Comparison of ENCODE assay signal across 17 cellular contexts in the genomic region with DNA sequence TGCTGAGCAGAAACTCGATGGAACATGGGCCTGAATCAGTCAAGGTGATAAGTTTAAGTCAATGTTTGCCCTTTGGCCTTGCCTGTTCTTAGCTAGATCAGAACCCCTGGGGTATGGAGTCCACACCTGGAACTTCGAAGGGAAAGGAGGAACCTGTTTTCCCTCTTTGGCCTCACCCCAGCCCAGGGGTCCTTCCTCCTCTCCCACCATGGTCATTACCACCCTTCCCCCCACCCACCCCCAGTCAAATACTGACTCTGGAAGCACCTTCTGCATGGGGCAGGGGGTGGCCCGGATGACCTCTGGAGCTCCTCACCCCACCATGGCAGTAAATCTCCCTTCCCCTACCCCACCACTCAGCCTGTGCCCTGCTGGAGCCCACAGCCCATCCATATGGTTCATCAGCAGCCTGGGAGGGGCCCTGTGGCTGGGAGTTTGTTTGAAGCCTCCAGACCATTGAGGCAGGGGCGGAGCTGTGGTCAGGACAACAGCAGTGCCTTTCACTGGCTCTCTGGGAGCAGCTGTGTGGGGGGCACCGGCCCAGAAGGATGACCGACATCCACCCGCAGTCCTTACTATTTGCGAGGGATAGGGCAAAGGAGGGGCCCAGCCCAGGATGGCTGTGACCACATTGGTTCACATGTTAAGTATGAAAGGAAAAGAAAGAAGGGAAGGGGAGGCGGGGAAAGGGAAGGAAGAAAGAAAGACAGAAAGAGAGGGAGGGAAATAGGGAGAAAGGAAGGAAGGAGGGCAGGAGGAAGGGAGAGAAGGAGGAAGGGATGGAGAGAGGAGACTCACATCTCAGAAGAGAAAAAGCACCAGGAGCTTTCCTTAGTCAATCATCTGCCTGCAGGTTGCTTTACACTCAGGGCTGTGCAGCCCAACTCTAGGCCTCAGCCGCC.
DNase-seq lines count a peak whose midpoint lies in the region; ATAC-seq and TF ChIP-seq lines count a peak whose summit lies in the region.
"Had no signal": no experiment of that assay in that cellular context is flagged by ENCODE, and none has a peak within 500 bp of the region (broad histone marks: within the 10 kb centered on the region; RNA-seq: fewer than 3 reads in every experiment).

No MANE protein-coding gene starts in this region.

- WGBS in thyroid gland, 2 donors: 81 to 86% methylated on average over 10 of the region's 10 CpGs

- no peak for DNase-seq in T-helper 2 cell treated with Interferon-gamma antibody and Interleukin-4, amounts not matched to agents 5 μg/mL and 100 μg/mL, for 36 hours (ENCODE audit: low spot score)
- no peak for DNase-seq in T-helper 2 cell
- DNase-seq in central memory CD8-positive, alpha-beta T cell (ENCODE audit: low spot score in 2 of 2): no peak
- DNase-seq in memory B cell (ENCODE audit: low spot score in 2 of 2): no peak
- DNase-seq in stimulated activated effector memory CD8-positive, alpha-beta T cell treated with anti-CD3 and anti-CD28 coated beads, Interleukin-12 subunit alpha, Interleukin-12 subunit beta, amount 100 ng/mL, for 72 hours (ENCODE audit: low spot score in 2 of 2): no peak
- no peak for DNase-seq in thyroid gland
- no peak for DNase-seq in SHP77 (lab: John Stamatoyannopoulos, UW)
- DNase-seq: 8988T; activated gamma-delta T cell treated with Interleukin-2 at 50 U/mL for 16 hours; CD4-positive, alpha-beta memory T cell; mesendoderm; NCI-H1436; SW 1271 had no signal

- H3K4me3 Mint-ChIP-seq in T-helper 2 cell treated with Interferon-gamma antibody and Interleukin-4, amounts not matched to agents 5 μg/mL and 100 μg/mL, for 36 hours: no peak overlapping the region
- H3K4me3 Mint-ChIP-seq in central memory CD8-positive, alpha-beta T cell: no peak overlapping the region
- H3K4me3 Mint-ChIP-seq in memory B cell: no peak overlapping the region
- H3K4me3 Mint-ChIP-seq in stimulated activated effector memory CD8-positive, alpha-beta T cell treated with anti-CD3 and anti-CD28 coated beads, Interleukin-12 subunit alpha, Interleukin-12 subunit beta, amount 100 ng/mL, for 72 hours: no peak overlapping the region
- H3K4me3 Mint-ChIP-seq: CD4-positive, alpha-beta memory T cell had no signal

- no peak overlapping the region for H3K4me3 ChIP-seq in thyroid gland (replicated peaks in 1 of 3)
- H3K4me3 ChIP-seq: breast epithelium, HAP-1, ovary had no signal

- H3K36me3 ChIP-seq in thyroid gland: no peaks in the 10 kb centered on the region
- H3K36me3 ChIP-seq: breast epithelium, HAP-1, ovary had no signal

- no peaks in the 10 kb centered on the region for H3K27me3 Mint-ChIP-seq in T-helper 2 cell treated with Interferon-gamma antibody and Interleukin-4, amounts not matched to agents 5 μg/mL and 100 μg/mL, for 36 hours (ENCODE audit: low read depth)
- no peaks in the 10 kb centered on the region for H3K27me3 Mint-ChIP-seq in central memory CD8-positive, alpha-beta T cell
- no peaks in the 10 kb centered on the region for H3K27me3 Mint-ChIP-seq in memory B cell
- H3K27me3 Mint-ChIP-seq: CD4-positive, alpha-beta memory T cell had no signal

- no peak for TF ChIP-seq POLR2A in thyroid gland (IDR thresholded peaks at IDR 0.05)

- no peaks in the 10 kb centered on the region for H3K9me3 ChIP-seq in thyroid gland
- H3K9me3 ChIP-seq: breast epithelium, HAP-1, ovary had no signal

- peak overlapping the region; percentile 34 for H3K27ac Mint-ChIP-seq in T-helper 2 cell treated with Interferon-gamma antibody and Interleukin-4, amounts not matched to agents 5 μg/mL and 100 μg/mL, for 36 hours
- H3K27ac Mint-ChIP-seq in central memory CD8-positive, alpha-beta T cell (ENCODE audit: low read depth): peak overlapping the region; percentile 75
- H3K27ac Mint-ChIP-seq in memory B cell: peak overlapping the region; percentile 6
- peak overlapping the region; percentile 86 for H3K27ac Mint-ChIP-seq in stimulated activated effector memory CD8-positive, alpha-beta T cell treated with anti-CD3 and anti-CD28 coated beads, Interleukin-12 subunit alpha, Interleukin-12 subunit beta, amount 100 ng/mL, for 72 hours

- intact Hi-C loops in thyroid gland (cut with DNase I): no loop called here

- H3K9me3 Mint-ChIP-seq in T-helper 2 cell treated with Interferon-gamma antibody and Interleukin-4, amounts not matched to agents 5 μg/mL and 100 μg/mL, for 36 hours: peaks cover 4% of the 10 kb centered on the region
- H3K9me3 Mint-ChIP-seq in central memory CD8-positive, alpha-beta T cell: no peaks in the 10 kb centered on the region
- H3K9me3 Mint-ChIP-seq in memory B cell: no peaks in the 10 kb centered on the region
- no peaks in the 10 kb centered on the region for H3K9me3 Mint-ChIP-seq in stimulated activated effector memory CD8-positive, alpha-beta T cell treated with anti-CD3 and anti-CD28 coated beads, Interleukin-12 subunit alpha, Interleukin-12 subunit beta, amount 100 ng/mL, for 72 hours
- H3K9me3 Mint-ChIP-seq: CD4-positive, alpha-beta memory T cell had no signal

- no peaks in the 10 kb centered on the region for H3K27me3 ChIP-seq in thyroid gland
- H3K27me3 ChIP-seq: breast epithelium, ovary had no signal

- peaks cover 35 to 56% of the 10 kb centered on the region in 2 donors for H3K4me1 ChIP-seq in thyroid gland
- H3K4me1 ChIP-seq: HAP-1 had no signal

- H3K27ac ChIP-seq in thyroid gland: peak overlapping the region in 1 of 3 donors; percentile 57
- H3K27ac ChIP-seq: breast epithelium, ovary had no signal

- no peak for TF ChIP-seq CTCF in thyroid gland (IDR thresholded peaks at IDR 0.05)

- peaks cover 8% of the 10 kb centered on the region for H3K4me1 Mint-ChIP-seq in T-helper 2 cell treated with Interferon-gamma antibody and Interleukin-4, amounts not matched to agents 5 μg/mL and 100 μg/mL, for 36 hours (ENCODE audit: low read depth)
- peaks cover 34% of the 10 kb centered on the region for H3K4me1 Mint-ChIP-seq in central memory CD8-positive, alpha-beta T cell
- H3K4me1 Mint-ChIP-seq in memory B cell: peaks cover 37% of the 10 kb centered on the region
- peaks cover 51% of the 10 kb centered on the region for H3K4me1 Mint-ChIP-seq in stimulated activated effector memory CD8-positive, alpha-beta T cell treated with anti-CD3 and anti-CD28 coated beads, Interleukin-12 subunit alpha, Interleukin-12 subunit beta, amount 100 ng/mL, for 72 hours

- no peak for ATAC-seq in central memory CD8-positive, alpha-beta T cell (replicated peaks; ENCODE audit: extremely low read depth, poor library complexity, severe bottlenecking)
- ATAC-seq in memory B cell (ENCODE audit: low read depth) (no peak), HG03378 (IDR thresholded peaks at IDR 0.05; ENCODE audit: unreplicated experiment) (no peak)
- ATAC-seq in stimulated activated effector memory CD8-positive, alpha-beta T cell treated with anti-CD3 and anti-CD28 coated beads, Interleukin-12 subunit alpha, Interleukin-12 subunit beta, amount 100 ng/mL, for 72 hours: no peak

- no peaks in the 10 kb centered on the region for H3K36me3 Mint-ChIP-seq in T-helper 2 cell treated with Interferon-gamma antibody and Interleukin-4, amounts not matched to agents 5 μg/mL and 100 μg/mL, for 36 hours (ENCODE audit: low read depth)
- H3K36me3 Mint-ChIP-seq in central memory CD8-positive, alpha-beta T cell (ENCODE audit: insufficient read depth): peaks cover 2% of the 10 kb centered on the region
- no peaks in the 10 kb centered on the region for H3K36me3 Mint-ChIP-seq in memory B cell
- H3K36me3 Mint-ChIP-seq in stimulated activated effector memory CD8-positive, alpha-beta T cell treated with anti-CD3 and anti-CD28 coated beads, Interleukin-12 subunit alpha, Interleukin-12 subunit beta, amount 100 ng/mL, for 72 hours: peaks cover 5% of the 10 kb centered on the region
- H3K36me3 Mint-ChIP-seq: CD4-positive, alpha-beta memory T cell had no signal

Comparison
In these comparisons a context has a peak if more than half of its experiments do, and no peak if none do; other contexts are left out.
1. H3K27ac Mint-ChIP-seq: peak in every context shown above with its lines; median percentile 86 in stimulated activated effector memory CD8-positive, alpha-beta T cell treated with anti-CD3 and anti-CD28 coated beads, Interleukin-12 subunit alpha, Interleukin-12 subunit beta, amount 100 ng/mL, for 72 hours; 75 in central memory CD8-positive, alpha-beta T cell; 34 in T-helper 2 cell treated with Interferon-gamma antibody and Interleukin-4, amounts not matched to agents 5 μg/mL and 100 μg/mL, for 36 hours; 6 in memory B cell.